8 cellular contexts compared by ENCODE assay signal in genomic region chr16:73523209-73523608, GRCh38.
"Had no signal": no experiment of that assay in that cellular context is flagged by ENCODE, and none has a peak within 500 bp of the region (broad histone marks: within the 10 kb centered on the region; RNA-seq: fewer than 3 reads in every experiment).

No MANE protein-coding gene starts in this region.

- H3K4me3 Mint-ChIP-seq: HFFc6 had no signal

- ATAC-seq: HCT116 had no signal

- H3K9me3 Mint-ChIP-seq: H9, HFFc6 had no signal

- H3K27ac ChIP-seq: GM23248 had no signal

- DNase-seq: GM23248, GOT3, H7, H9, HCEC 1CT, HFFc6 had no signal

- H3K9ac ChIP-seq: GM23248 had no signal

- H3K4me1 ChIP-seq: HAP-1 had no signal

- H3K4me3 ChIP-seq: GM23248, HAP-1 had no signal

- H3K9me3 ChIP-seq: HAP-1 had no signal

- H3K27ac Mint-ChIP-seq: H9, HFFc6 had no signal

- H2AFZ ChIP-seq: GM23248 had no signal

- H3K36me3 ChIP-seq: HAP-1 had no signal
